Comparison of ENCODE assay signal across 14 cellular contexts in the genomic region with DNA sequence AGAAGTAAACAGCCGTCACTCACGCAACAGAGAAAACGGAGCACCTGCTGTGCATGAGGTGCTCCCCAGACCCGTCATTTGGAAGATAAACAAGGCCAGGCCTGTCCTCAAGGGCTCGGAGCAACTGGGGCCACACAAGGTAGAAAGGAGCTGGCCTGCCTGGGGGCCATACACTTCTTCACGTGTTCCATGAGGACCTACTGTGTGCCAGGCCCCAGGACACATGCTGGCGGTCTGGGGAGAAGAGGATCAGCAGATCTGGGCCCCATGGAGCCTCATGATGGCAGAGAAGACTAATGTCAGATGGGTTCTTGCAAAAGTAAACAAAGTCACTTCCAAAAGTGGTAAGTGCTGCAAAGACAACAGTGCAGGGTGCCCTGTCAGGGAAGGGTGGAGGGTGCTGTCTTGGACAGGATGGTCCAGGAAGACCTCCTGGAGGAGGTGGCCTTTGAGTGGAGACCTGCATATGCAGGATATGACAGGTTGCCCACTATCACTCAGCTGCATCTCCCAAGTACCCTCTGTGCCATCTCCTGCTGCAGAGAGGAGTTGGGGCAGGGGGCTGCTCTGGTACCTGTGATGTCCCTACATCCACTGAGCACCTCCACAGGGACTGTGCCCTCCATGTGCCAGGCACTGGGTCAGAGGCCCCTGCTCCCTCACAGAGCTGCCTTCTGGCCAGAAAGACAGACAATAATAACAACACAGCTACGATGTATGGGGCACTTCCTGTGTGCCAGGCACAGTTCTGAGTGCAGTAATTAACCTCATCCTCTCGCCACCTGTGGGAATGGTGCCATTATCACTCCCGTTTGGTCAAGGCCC. TPM values are rescaled to one million over a fixed set of nuclear protein-coding genes. Genes with fewer than 3 reads are reported as not detected.
A peak's percentile ranks its signal among the peaks of the same experiment; 100 is the strongest.
DNase-seq lines count a peak whose midpoint lies in the region; ATAC-seq and TF ChIP-seq lines count a peak whose summit lies in the region.
"Had no signal": no experiment of that assay in that cellular context is flagged by ENCODE, and none has a peak within 500 bp of the region (broad histone marks: within the 10 kb centered on the region; RNA-seq: fewer than 3 reads in every experiment).

No MANE protein-coding gene starts in this region.

- no peak overlapping the region for H3K9ac ChIP-seq in Loucy (ENCODE audit: low read depth, low read length, poor library complexity, severe bottlenecking)
- H3K9ac ChIP-seq: neural progenitor cell had no signal

- peak overlapping the region; percentile 90 to 96 (median 93) for H3K27ac Mint-ChIP-seq in CD4-positive, CD25-positive, alpha-beta regulatory T cell
- H3K27ac Mint-ChIP-seq in activated naive CD4-positive, alpha-beta T cell treated with anti-CD3 and anti-CD28 coated beads for 36 hours = peak overlapping the region; percentile 82
- H3K27ac Mint-ChIP-seq in naive thymus-derived CD4-positive, alpha-beta T cell = peak overlapping the region; percentile 94 to 99 (median 97)
- H3K27ac Mint-ChIP-seq: endodermal cell had no signal

- peaks cover 0 to 48% (median 18%) of the 10 kb centered on the region in 4 donors for H3K4me1 Mint-ChIP-seq in CD4-positive, CD25-positive, alpha-beta regulatory T cell
- peaks cover 60% of the 10 kb centered on the region for H3K4me1 Mint-ChIP-seq in activated naive CD4-positive, alpha-beta T cell treated with anti-CD3 and anti-CD28 coated beads for 36 hours (ENCODE audit: low read depth)
- H3K4me1 Mint-ChIP-seq in naive thymus-derived CD4-positive, alpha-beta T cell = peaks cover 44 to 87% (median 74%) of the 10 kb centered on the region in 7 donors
- H3K4me1 Mint-ChIP-seq: endodermal cell had no signal

- no peaks in the 10 kb centered on the region for H3K36me3 Mint-ChIP-seq in CD4-positive, CD25-positive, alpha-beta regulatory T cell
- no peaks in the 10 kb centered on the region for H3K36me3 Mint-ChIP-seq in activated naive CD4-positive, alpha-beta T cell treated with anti-CD3 and anti-CD28 coated beads for 36 hours (ENCODE audit: low read depth)
- H3K36me3 Mint-ChIP-seq in naive thymus-derived CD4-positive, alpha-beta T cell = peaks cover 0 to 29% (median 4%) of the 10 kb centered on the region in 5 donors

- H3K9me3 ChIP-seq in CD4-positive, CD25-positive, alpha-beta regulatory T cell (ENCODE audit: control insufficient read depth in 2 of 2, low read length in 2 of 2) = no peaks in the 10 kb centered on the region
- no peaks in the 10 kb centered on the region for H3K9me3 ChIP-seq in Loucy (ENCODE audit: insufficient read depth, low read depth, low read length)
- H3K9me3 ChIP-seq in naive thymus-derived CD4-positive, alpha-beta T cell (ENCODE audit: control insufficient read depth in 2 of 3, low read length in 3 of 3) = peaks cover 0 to 2% (median 0%) of the 10 kb centered on the region in 3 experiments

- H3K27me3 Mint-ChIP-seq in CD4-positive, CD25-positive, alpha-beta regulatory T cell = no peaks in the 10 kb centered on the region
- H3K27me3 Mint-ChIP-seq in activated naive CD4-positive, alpha-beta T cell treated with anti-CD3 and anti-CD28 coated beads for 36 hours (ENCODE audit: low read depth) = no peaks in the 10 kb centered on the region
- H3K27me3 Mint-ChIP-seq in naive thymus-derived CD4-positive, alpha-beta T cell = peaks cover 0 to 9% (median 0%) of the 10 kb centered on the region in 5 donors

- POLR2A ChIA-PET in naive thymus-derived CD4-positive, alpha-beta T cell (lab: Charles Lee) = interaction anchor here (0.6 to 6.3 kb wide), 17 partner anchors 9 to 1288 kb away, joined by 3 to 71 read pairs (median 3); a partner anchor contains a TSS

- peak overlapping the region; percentile 1 for H3K4me3 ChIP-seq in CD4-positive, CD25-positive, alpha-beta regulatory T cell (ENCODE audit: low read depth, low read length)
- peak overlapping the region; percentile 14 for H3K4me3 ChIP-seq in Loucy (ENCODE audit: low read length, poor library complexity, severe bottlenecking)
- H3K4me3 ChIP-seq in naive thymus-derived CD4-positive, alpha-beta T cell (ENCODE audit: low read length) = peak overlapping the region; percentile 7
- H3K4me3 ChIP-seq: neural progenitor cell had no signal

- no peaks in the 10 kb centered on the region for H3K36me3 ChIP-seq in CD4-positive, CD25-positive, alpha-beta regulatory T cell (ENCODE audit: control insufficient read depth, insufficient read depth, low read length)
- H3K36me3 ChIP-seq in Loucy (ENCODE audit: insufficient read depth, low read length) = no peaks in the 10 kb centered on the region
- H3K36me3 ChIP-seq in naive thymus-derived CD4-positive, alpha-beta T cell (ENCODE audit: control insufficient read depth in 2 of 3, insufficient read depth in 3 of 3, low read length in 3 of 3) = peaks cover 0 to 7% (median 0%) of the 10 kb centered on the region in 3 experiments
- H3K36me3 ChIP-seq: neural progenitor cell had no signal

- peak overlapping the region; percentile 41 for H3K4me2 ChIP-seq in Loucy (ENCODE audit: low read depth, low read length, poor library complexity, severe bottlenecking)
- H3K4me2 ChIP-seq: neural progenitor cell had no signal

- H3K9me2 ChIP-seq in Loucy (replicated peaks; ENCODE audit: low read depth, low read length) = no peaks in the 10 kb centered on the region

- peak overlapping the region; percentile 1 to 82 (median 65) for H3K4me3 Mint-ChIP-seq in CD4-positive, CD25-positive, alpha-beta regulatory T cell
- H3K4me3 Mint-ChIP-seq in activated naive CD4-positive, alpha-beta T cell treated with anti-CD3 and anti-CD28 coated beads for 36 hours = peak overlapping the region; percentile 35
- H3K4me3 Mint-ChIP-seq in naive thymus-derived CD4-positive, alpha-beta T cell = peak overlapping the region; percentile 74 to 86 (median 78)
- H3K4me3 Mint-ChIP-seq: endodermal cell, neural progenitor cell had no signal

- H3K79me2 ChIP-seq in Loucy (ENCODE audit: insufficient read depth, low read length) = no peaks in the 10 kb centered on the region

- no peaks in the 10 kb centered on the region for H4K20me1 ChIP-seq in Loucy (ENCODE audit: insufficient read depth, low read length, poor library complexity, severe bottlenecking)

- H3F3A ChIP-seq in Loucy (ENCODE audit: low read depth) = no peaks in the 10 kb centered on the region

- peak in 1 of 3 donors; percentile 44 for DNase-seq in CD4-positive, CD25-positive, alpha-beta regulatory T cell
- no peak for DNase-seq in activated naive CD4-positive, alpha-beta T cell treated with anti-CD3 and anti-CD28 coated beads for 36 hours
- DNase-seq in naive thymus-derived CD4-positive, alpha-beta T cell = no peak
- DNase-seq in nucleus accumbens (lab: John Stamatoyannopoulos, UW) (no peak), T-helper 9 cell (no peak)
- DNase-seq: cerebellar nuclear complex, endodermal cell, NCI-H1694, NCI-H82 had no signal

- peak; percentile 46 to 47 for ATAC-seq in CD4-positive, CD25-positive, alpha-beta regulatory T cell (ENCODE audit: low read depth in 2 of 2)
- peak; percentile 49 for ATAC-seq in naive thymus-derived CD4-positive, alpha-beta T cell
- no peak for ATAC-seq in GM19395 (IDR thresholded peaks at IDR 0.05; ENCODE audit: unreplicated experiment)
- ATAC-seq: left lobe of liver had no signal

- H3K9me3 Mint-ChIP-seq in CD4-positive, CD25-positive, alpha-beta regulatory T cell = no peaks in the 10 kb centered on the region
- H3K9me3 Mint-ChIP-seq in activated naive CD4-positive, alpha-beta T cell treated with anti-CD3 and anti-CD28 coated beads for 36 hours = no peaks in the 10 kb centered on the region
- H3K9me3 Mint-ChIP-seq in naive thymus-derived CD4-positive, alpha-beta T cell = peaks cover 0 to 8% (median 0%) of the 10 kb centered on the region in 11 donors
- H3K9me3 Mint-ChIP-seq: endodermal cell, neural progenitor cell had no signal

- CTCF ChIA-PET in activated naive CD4-positive, alpha-beta T cell treated with anti-CD3 and anti-CD28 coated beads for 36 hours (lab: Charles Lee) = interaction anchor here (0.7 to 2.2 kb wide), 6 partner anchors 14 to 209 kb away, joined by 3 to 7 read pairs (median 5); a partner anchor contains a TSS
- CTCF ChIA-PET in naive thymus-derived CD4-positive, alpha-beta T cell (lab: Charles Lee) = interaction anchor here (0.6 to 4.0 kb wide), 9 partner anchors 9 to 596 kb away, joined by 3 to 41 read pairs (median 4); a partner anchor contains a TSS

- no peak for TF ChIP-seq CTCF in Loucy (conservative IDR thresholded peaks at IDR 0.05; ENCODE audit: low read length)

- peak overlapping the region; percentile 30 for H3K27ac ChIP-seq in CD4-positive, CD25-positive, alpha-beta regulatory T cell (ENCODE audit: insufficient read depth, low read length, poor library complexity, severe bottlenecking)
- peak overlapping the region; percentile 92 for H3K27ac ChIP-seq in naive thymus-derived CD4-positive, alpha-beta T cell (ENCODE audit: low read depth, low read length)
- H3K27ac ChIP-seq: neural progenitor cell had no signal

- peaks cover 3% of the 10 kb centered on the region for H3K27me3 ChIP-seq in CD4-positive, CD25-positive, alpha-beta regulatory T cell (ENCODE audit: control insufficient read depth, insufficient read depth, low read length)
- H3K27me3 ChIP-seq in Loucy (ENCODE audit: insufficient read depth, low read length, poor library complexity, severe bottlenecking) = no peaks in the 10 kb centered on the region
- no peaks in the 10 kb centered on the region for H3K27me3 ChIP-seq in naive thymus-derived CD4-positive, alpha-beta T cell (ENCODE audit: control insufficient read depth in 2 of 2, insufficient read depth in 2 of 2, low read length in 2 of 2)

- intact Hi-C loops in activated naive CD4-positive, alpha-beta T cell treated with anti-CD3 and anti-CD28 coated beads for 36 hours (cut with micrococcal nuclease) = no loop called here
- intact Hi-C loops in naive thymus-derived CD4-positive, alpha-beta T cell (cut with micrococcal nuclease) = loop anchor here in 1 of 2 donors (1.0 to 2.0 kb wide), 3 partner anchors 15 to 39 kb away; a partner anchor contains a TSS

- peaks cover 21% of the 10 kb centered on the region for H3K4me1 ChIP-seq in CD4-positive, CD25-positive, alpha-beta regulatory T cell (ENCODE audit: control insufficient read depth, insufficient read depth, low read length, poor library complexity, severe bottlenecking)
- H3K4me1 ChIP-seq in Loucy (ENCODE audit: insufficient read depth, low read length, poor library complexity, severe bottlenecking) = peaks cover 13% of the 10 kb centered on the region
- H3K4me1 ChIP-seq in naive thymus-derived CD4-positive, alpha-beta T cell (ENCODE audit: control insufficient read depth in 2 of 2, insufficient read depth in 2 of 2, low read length in 2 of 2) = peaks cover 21 to 61% of the 10 kb centered on the region in 2 donors

- peak overlapping the region; percentile 10; the same call in 1 of the 2 replicates for H2AFZ ChIP-seq in Loucy (ENCODE audit: low read length)
- H2AFZ ChIP-seq: neural progenitor cell had no signal

RNA-seq across cellular contexts. Expression of a gene that starts 14.1 kb away (rescaled TPM):
- 2.5 TPM for total RNA-seq in CD4-positive, CD25-positive, alpha-beta regulatory T cell
- polyA plus RNA-seq in CD4-positive, CD25-positive, alpha-beta regulatory T cell = 1 to 10 TPM in 1 of 4 donors, under 1 TPM in 2, not detected in 1; 0.34 to 1.4 (median 0.87) TPM
- under 1 TPM; 0.07 to 0.10 TPM for total RNA-seq in activated naive CD4-positive, alpha-beta T cell treated with anti-CD3 and anti-CD28 coated beads for 36 hours
- 10 to 100 TPM in 4 of 5 experiments, under 1 TPM in 1; 0.15 to 21.8 (median 18.8) TPM for total RNA-seq in naive thymus-derived CD4-positive, alpha-beta T cell
- polyA plus RNA-seq in naive thymus-derived CD4-positive, alpha-beta T cell = 1 to 10 TPM; 5.0 to 7.7 TPM
- total RNA-seq: left lobe of liver, SK-MEL-5 had no signal
